In the genomic region with DNA sequence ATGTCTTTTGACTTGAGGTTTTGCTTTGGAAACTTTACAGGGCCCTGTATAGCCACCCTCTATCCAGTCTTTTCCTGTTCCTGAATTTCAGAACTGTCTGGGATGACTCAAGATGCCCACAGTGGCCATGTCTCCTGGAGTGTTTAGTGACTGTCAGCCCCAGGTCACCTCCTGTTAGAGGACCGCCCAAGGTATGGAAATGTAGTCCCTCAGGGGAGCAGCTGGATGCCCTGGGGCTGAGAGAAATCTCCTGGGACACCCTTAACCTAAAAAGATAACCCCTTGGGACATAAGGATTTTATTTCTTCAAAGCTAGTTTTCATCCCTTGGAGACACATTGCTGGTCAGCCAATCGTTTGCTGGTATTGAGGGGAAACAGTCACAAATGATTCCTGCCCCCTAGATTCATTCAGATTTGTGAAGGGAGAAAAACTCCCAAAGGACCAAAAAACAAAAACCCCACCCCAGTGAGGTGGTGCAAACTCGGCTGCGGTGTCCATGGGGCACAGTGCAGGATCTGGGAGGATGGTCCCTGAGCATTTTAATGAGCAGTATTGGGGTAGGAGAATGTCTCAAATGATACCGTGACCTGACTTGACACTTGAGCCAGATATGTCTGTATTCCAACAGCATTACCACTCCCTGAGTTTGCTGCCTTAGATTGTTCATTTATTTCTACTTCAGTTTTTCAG, we compare ENCODE assay signal across 8 cellular contexts. TPM values are rescaled to one million over a fixed set of nuclear protein-coding genes. Genes with fewer than 3 reads are reported as not detected.
DNase-seq lines count a peak whose midpoint lies in the region; ATAC-seq and TF ChIP-seq lines count a peak whose summit lies in the region.

No MANE protein-coding gene starts in this region.

- H3K4me1 ChIP-seq in hepatocyte (ENCODE audit: insufficient read depth) (peaks cover 31% of the 10 kb centered on the region), tibial artery (peaks cover 0 to 57% (median 35%) of the 10 kb centered on the region in 4 donors)

- peak overlapping the region; percentile 85 for H3K4me2 ChIP-seq in hepatocyte

- no peaks in the 10 kb centered on the region for H3K9me2 ChIP-seq in hepatocyte (replicated peaks; ENCODE audit: insufficient read depth)

- H3K4me1 Mint-ChIP-seq in activated CD8-positive, alpha-beta T cell treated with anti-CD3 and anti-CD28 coated beads, Interleukin-2, amount 10 ng/mL, durations not matched to agents 7 days and 5 days (ENCODE audit: low read depth) = peaks cover 83% of the 10 kb centered on the region

- peaks cover 9% of the 10 kb centered on the region for H3K9me3 Mint-ChIP-seq in activated CD8-positive, alpha-beta T cell treated with anti-CD3 and anti-CD28 coated beads, Interleukin-2, amount 10 ng/mL, durations not matched to agents 7 days and 5 days (ENCODE audit: insufficient read depth)

- H3K4me3 ChIP-seq in hepatocyte (peak overlapping the region; percentile 93), tibial artery (peak overlapping the region; percentile 98)

- peak overlapping the region; percentile 82 for H3K27ac Mint-ChIP-seq in activated CD8-positive, alpha-beta T cell treated with anti-CD3 and anti-CD28 coated beads, Interleukin-2, amount 10 ng/mL, durations not matched to agents 7 days and 5 days

- 77% methylated on average over 5 of the region's 5 CpGs for WGBS in hepatocyte (ENCODE audit: low lambda C conversion rate, missing lambda C conversion rate)

- CTCF ChIA-PET in activated CD8-positive, alpha-beta T cell treated with anti-CD3 and anti-CD28 coated beads, Interleukin-2, amount 10 ng/mL, durations not matched to agents 7 days and 5 days (lab: Charles Lee) = no interaction called here

- H2AFZ ChIP-seq in hepatocyte = no peak overlapping the region

- peaks cover 3% of the 10 kb centered on the region for H4K20me1 ChIP-seq in hepatocyte (ENCODE audit: insufficient read depth, poor library complexity, severe bottlenecking)

- no peaks in the 10 kb centered on the region for H3K27me3 Mint-ChIP-seq in activated CD8-positive, alpha-beta T cell treated with anti-CD3 and anti-CD28 coated beads, Interleukin-2, amount 10 ng/mL, durations not matched to agents 7 days and 5 days (ENCODE audit: low read depth)

- H3K27me3 ChIP-seq in hepatocyte (no peaks in the 10 kb centered on the region), tibial artery (no peaks in the 10 kb centered on the region)

- ATAC-seq in activated CD8-positive, alpha-beta T cell treated with anti-CD3 and anti-CD28 coated beads, Interleukin-2, amount 10 ng/mL, durations not matched to agents 7 days and 5 days = peak; percentile 5
- ATAC-seq in GM18517 (IDR thresholded peaks at IDR 0.05; ENCODE audit: unreplicated experiment) (no peak), HG03175 (IDR thresholded peaks at IDR 0.05; ENCODE audit: unreplicated experiment) (no peak)

- no peaks in the 10 kb centered on the region for H3K9me3 ChIP-seq in hepatocyte (ENCODE audit: low read depth)
- no peaks in the 10 kb centered on the region for H3K9me3 ChIP-seq in tibial artery

- peak; percentile 43 for DNase-seq in activated T-cell treated with anti-CD3 and anti-CD28 coated beads, Interleukin-2, amount 50 U/mL, for 1 hour
- no peak for DNase-seq in activated T-cell treated with anti-CD3 and anti-CD28 coated beads for 4 hours
- DNase-seq in activated CD8-positive, alpha-beta T cell treated with anti-CD3 and anti-CD28 coated beads, Interleukin-2, amount 10 ng/mL, durations not matched to agents 7 days and 5 days = no peak
- no peak for DNase-seq in hepatocyte (ENCODE audit: low spot score)
- no peak for DNase-seq in tibial artery
- no peak for DNase-seq in SKM-1 treated with dmso at 0.1 percent for 144 hours (lab: John Stamatoyannopoulos, UW; ENCODE audit: unreplicated experiment)

- peak overlapping the region; percentile 90 for H3K4me3 Mint-ChIP-seq in activated CD8-positive, alpha-beta T cell treated with anti-CD3 and anti-CD28 coated beads, Interleukin-2, amount 10 ng/mL, durations not matched to agents 7 days and 5 days

- H3K36me3 ChIP-seq in hepatocyte (replicated peaks; ENCODE audit: insufficient read depth, low read depth) (no peaks in the 10 kb centered on the region), tibial artery (peaks cover 0 to 7% (median 0%) of the 10 kb centered on the region in 3 donors)

- H3K36me3 Mint-ChIP-seq in activated CD8-positive, alpha-beta T cell treated with anti-CD3 and anti-CD28 coated beads, Interleukin-2, amount 10 ng/mL, durations not matched to agents 7 days and 5 days (ENCODE audit: low read depth) = peaks cover 74% of the 10 kb centered on the region

- peaks cover 59% of the 10 kb centered on the region for H3K79me2 ChIP-seq in hepatocyte

- no peak for TF ChIP-seq CTCF in hepatocyte (IDR thresholded peaks at IDR 0.05; ENCODE audit: poor library complexity)
- no peak for TF ChIP-seq CTCF in tibial artery (IDR thresholded peaks at IDR 0.05)

- H3K27ac ChIP-seq in hepatocyte (peak overlapping the region; percentile 98), tibial artery (peak overlapping the region; percentile 92 to 94)

- intact Hi-C loops in tibial artery (cut with DNase I; ENCODE audit: low total_unique reads) = loop anchor here (10.0 kb wide), 2 partner anchors 420 to 890 kb away; partner anchors contain the start of genes ARMC5 and HSD3B7

- POLR2A ChIA-PET in activated CD8-positive, alpha-beta T cell treated with anti-CD3 and anti-CD28 coated beads, Interleukin-2, amount 10 ng/mL, durations not matched to agents 7 days and 5 days (lab: Charles Lee) = interaction anchor here (0.7 to 3.3 kb wide), 3 partner anchors 162 to 695 kb away, joined by 3 to 14 read pairs (median 4); partner anchors contain the start of genes ARMC5 and FUS

RNA-seq across cellular contexts. Expression of gene ZNF267, which starts 1.7 kb away (rescaled TPM):
- 10 to 100 TPM; 43.9 to 49.8 TPM for total RNA-seq in activated CD8-positive, alpha-beta T cell treated with anti-CD3 and anti-CD28 coated beads, Interleukin-2, amount 10 ng/mL, durations not matched to agents 7 days and 5 days
- total RNA-seq in hepatocyte = 14.6 and 18.2 TPM in 2 replicates
- polyA plus RNA-seq in hepatocyte = 5.5 and 6.4 TPM in 2 replicates
